In the genomic region with DNA sequence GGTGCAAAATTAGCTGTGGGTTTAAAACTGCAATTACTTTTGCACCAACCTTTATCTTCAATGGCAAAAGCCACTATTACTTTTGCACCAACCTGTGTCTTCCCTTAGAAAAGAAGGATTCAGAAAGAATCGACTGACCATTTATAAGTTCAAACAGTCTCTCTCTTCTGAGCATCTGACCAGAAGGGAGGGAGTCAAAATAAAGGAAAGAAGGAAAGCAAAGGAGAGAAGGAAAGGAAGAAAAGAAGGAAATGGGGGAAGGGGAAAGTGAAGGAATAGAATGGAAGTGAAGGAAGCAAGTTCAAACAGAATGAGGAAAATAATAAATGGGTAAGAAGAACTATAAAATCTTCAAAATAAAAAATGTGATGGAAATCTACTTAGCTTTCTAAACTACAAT, we compare ENCODE assay signal across 13 cellular contexts. TPM values are rescaled to one million over a fixed set of nuclear protein-coding genes. Genes with fewer than 3 reads are reported as not detected.
DNase-seq lines count a peak whose midpoint lies in the region; ATAC-seq and TF ChIP-seq lines count a peak whose summit lies in the region.
"Had no signal": no experiment of that assay in that cellular context is flagged by ENCODE, and none has a peak within 500 bp of the region (broad histone marks: within the 10 kb centered on the region; RNA-seq: fewer than 3 reads in every experiment).

No MANE protein-coding gene starts in this region.

- peak overlapping the region; percentile 16 for H3K27ac Mint-ChIP-seq in activated T-cell treated with anti-CD3 and anti-CD28 coated beads, Interleukin-2, amount 50 U/mL, for 24 hours
- H3K27ac Mint-ChIP-seq in CD4-positive, alpha-beta memory T cell: peak overlapping the region in 4 of 7 donors; percentile 43 to 82 (median 63)
- peak overlapping the region; percentile 8 for H3K27ac Mint-ChIP-seq in central memory CD8-positive, alpha-beta T cell (ENCODE audit: low read depth)
- H3K27ac Mint-ChIP-seq in naive thymus-derived CD4-positive, alpha-beta T cell: peak overlapping the region in 6 of 9 donors; percentile 14 to 64 (median 30)

- H3K4me3 Mint-ChIP-seq in activated T-cell treated with anti-CD3 and anti-CD28 coated beads, Interleukin-2, amount 50 U/mL, for 24 hours: no peak overlapping the region
- H3K4me3 Mint-ChIP-seq in CD4-positive, alpha-beta memory T cell: no peak overlapping the region
- no peak overlapping the region for H3K4me3 Mint-ChIP-seq in central memory CD8-positive, alpha-beta T cell
- no peak overlapping the region for H3K4me3 Mint-ChIP-seq in naive thymus-derived CD4-positive, alpha-beta T cell
- H3K4me3 Mint-ChIP-seq: H9 had no signal

- CTCF ChIA-PET in CD4-positive, alpha-beta memory T cell (lab: Charles Lee; ENCODE audit: partially characterized antibody): interaction anchor here (0.9 kb wide), 1 partner anchor 33 kb away, joined by 3 read pairs; no protein-coding TSS in a partner anchor
- CTCF ChIA-PET in naive thymus-derived CD4-positive, alpha-beta T cell (lab: Charles Lee): no interaction called here

- no peaks in the 10 kb centered on the region for H3K4me1 ChIP-seq in CD4-positive, alpha-beta memory T cell (ENCODE audit: insufficient read depth, low read length)
- H3K4me1 ChIP-seq in naive thymus-derived CD4-positive, alpha-beta T cell (ENCODE audit: control insufficient read depth in 2 of 2, insufficient read depth in 2 of 2, low read length in 2 of 2): no peaks in the 10 kb centered on the region
- no peaks in the 10 kb centered on the region for H3K4me1 ChIP-seq in osteoblast (ENCODE audit: insufficient read depth, low read length)
- H3K4me1 ChIP-seq: BLaER1 had no signal

- H4K20me1 ChIP-seq in osteoblast (ENCODE audit: insufficient read depth, low read length): no peaks in the 10 kb centered on the region

- intact Hi-C loops in CD4-positive, alpha-beta memory T cell (cut with micrococcal nuclease): no loop called here
- intact Hi-C loops in naive thymus-derived CD4-positive, alpha-beta T cell (cut with micrococcal nuclease): no loop called here

- peaks cover 49% of the 10 kb centered on the region for H3K36me3 ChIP-seq in CD4-positive, alpha-beta memory T cell (ENCODE audit: insufficient read depth, low read length)
- peaks cover 35 to 85% (median 35%) of the 10 kb centered on the region in 3 experiments for H3K36me3 ChIP-seq in naive thymus-derived CD4-positive, alpha-beta T cell (ENCODE audit: control insufficient read depth in 2 of 3, insufficient read depth in 3 of 3, low read length in 3 of 3)
- peaks cover 52% of the 10 kb centered on the region for H3K36me3 ChIP-seq in osteoblast (ENCODE audit: insufficient read depth, low read length)

- H3K27me3 ChIP-seq in CD4-positive, alpha-beta memory T cell (ENCODE audit: insufficient read depth, low read length): no peaks in the 10 kb centered on the region
- no peaks in the 10 kb centered on the region for H3K27me3 ChIP-seq in naive thymus-derived CD4-positive, alpha-beta T cell (ENCODE audit: control insufficient read depth in 2 of 2, insufficient read depth in 2 of 2, low read length in 2 of 2)
- H3K27me3 ChIP-seq in osteoblast (ENCODE audit: insufficient read depth, low read length): no peaks in the 10 kb centered on the region
- H3K27me3 ChIP-seq: BLaER1 had no signal

- H3K9me3 Mint-ChIP-seq in activated T-cell treated with anti-CD3 and anti-CD28 coated beads, Interleukin-2, amount 50 U/mL, for 24 hours: no peaks in the 10 kb centered on the region
- H3K9me3 Mint-ChIP-seq in CD4-positive, alpha-beta memory T cell: no peaks in the 10 kb centered on the region
- no peaks in the 10 kb centered on the region for H3K9me3 Mint-ChIP-seq in central memory CD8-positive, alpha-beta T cell
- H3K9me3 Mint-ChIP-seq in naive thymus-derived CD4-positive, alpha-beta T cell: no peaks in the 10 kb centered on the region
- H3K9me3 Mint-ChIP-seq: H9 had no signal

- no peak overlapping the region for H3K4me3 ChIP-seq in CD4-positive, alpha-beta memory T cell (ENCODE audit: low read length in 2 of 2)
- H3K4me3 ChIP-seq in naive thymus-derived CD4-positive, alpha-beta T cell (ENCODE audit: low read length): no peak overlapping the region
- no peak overlapping the region for H3K4me3 ChIP-seq in osteoblast (ENCODE audit: insufficient read depth, low read length)
- H3K4me3 ChIP-seq: BLaER1, GM12878 had no signal

- TF ChIP-seq CTCF in osteoblast (IDR thresholded peaks at IDR 0.05; ENCODE audit: extremely low read depth, low read depth, low read length): no peak

- no peak overlapping the region for H3K4me2 ChIP-seq in osteoblast (ENCODE audit: insufficient read depth, low read length)
- H3K4me2 ChIP-seq: BLaER1 had no signal

- no peak for DNase-seq in activated T-cell treated with anti-CD3 and anti-CD28 coated beads, Interleukin-2, amount 50 U/mL, for 24 hours
- no peak for DNase-seq in activated T-cell treated with anti-CD3 and anti-CD28 coated beads, Interleukin-2, amount 50 U/mL, for 1 hour
- DNase-seq in CD4-positive, alpha-beta memory T cell: no peak
- DNase-seq in central memory CD8-positive, alpha-beta T cell (ENCODE audit: low spot score in 2 of 2): no peak
- DNase-seq in naive thymus-derived CD4-positive, alpha-beta T cell: no peak
- DNase-seq in osteoblast (ENCODE audit: insufficient read length, low spot score, missing footprints) (no peak), SW480 (ENCODE audit: low spot score) (no peak)
- DNase-seq: 8988T, AML-193, GOT3, H9 had no signal

- peaks cover 6% of the 10 kb centered on the region for H3K79me2 ChIP-seq in osteoblast (ENCODE audit: insufficient read depth, low read length)

- H3K27me3 Mint-ChIP-seq in activated T-cell treated with anti-CD3 and anti-CD28 coated beads, Interleukin-2, amount 50 U/mL, for 24 hours: no peaks in the 10 kb centered on the region
- H3K27me3 Mint-ChIP-seq in CD4-positive, alpha-beta memory T cell: no peaks in the 10 kb centered on the region
- H3K27me3 Mint-ChIP-seq in central memory CD8-positive, alpha-beta T cell: no peaks in the 10 kb centered on the region
- no peaks in the 10 kb centered on the region for H3K27me3 Mint-ChIP-seq in naive thymus-derived CD4-positive, alpha-beta T cell

- H2AFZ ChIP-seq in osteoblast (ENCODE audit: low read length): no peak overlapping the region

- peaks cover 22% of the 10 kb centered on the region for H3K4me1 Mint-ChIP-seq in activated T-cell treated with anti-CD3 and anti-CD28 coated beads, Interleukin-2, amount 50 U/mL, for 24 hours (ENCODE audit: low read depth)
- H3K4me1 Mint-ChIP-seq in CD4-positive, alpha-beta memory T cell: peaks cover 11 to 14% (median 12%) of the 10 kb centered on the region in 4 donors
- peaks cover 50% of the 10 kb centered on the region for H3K4me1 Mint-ChIP-seq in central memory CD8-positive, alpha-beta T cell
- H3K4me1 Mint-ChIP-seq in naive thymus-derived CD4-positive, alpha-beta T cell: peaks cover 6 to 29% (median 16%) of the 10 kb centered on the region in 7 donors
- H3K4me1 Mint-ChIP-seq: H9 had no signal

- no peak for ATAC-seq in central memory CD8-positive, alpha-beta T cell (replicated peaks; ENCODE audit: extremely low read depth, poor library complexity, severe bottlenecking)
- no peak for ATAC-seq in naive thymus-derived CD4-positive, alpha-beta T cell
- ATAC-seq: GM12878 had no signal

- H3K9me3 ChIP-seq in CD4-positive, alpha-beta memory T cell (ENCODE audit: control insufficient read depth in 1 of 2, low read length in 2 of 2): no peaks in the 10 kb centered on the region
- H3K9me3 ChIP-seq in naive thymus-derived CD4-positive, alpha-beta T cell (ENCODE audit: control insufficient read depth in 2 of 3, low read length in 3 of 3): no peaks in the 10 kb centered on the region
- H3K9me3 ChIP-seq in osteoblast (ENCODE audit: low read depth, low read length): no peaks in the 10 kb centered on the region
- H3K9me3 ChIP-seq: BLaER1 had no signal

- POLR2A ChIA-PET in CD4-positive, alpha-beta memory T cell (lab: Charles Lee; ENCODE audit: partially characterized antibody): no interaction called here
- POLR2A ChIA-PET in naive thymus-derived CD4-positive, alpha-beta T cell (lab: Charles Lee): interaction anchor here (0.6 kb wide), 1 partner anchor 311 kb away, joined by 3 read pairs; no protein-coding TSS in a partner anchor

- peaks cover 79% of the 10 kb centered on the region for H3K36me3 Mint-ChIP-seq in activated T-cell treated with anti-CD3 and anti-CD28 coated beads, Interleukin-2, amount 50 U/mL, for 24 hours (ENCODE audit: low read depth)
- peaks cover 56 to 72% of the 10 kb centered on the region in 2 donors for H3K36me3 Mint-ChIP-seq in CD4-positive, alpha-beta memory T cell
- peaks cover 64% of the 10 kb centered on the region for H3K36me3 Mint-ChIP-seq in central memory CD8-positive, alpha-beta T cell (ENCODE audit: insufficient read depth)
- peaks cover 28 to 59% (median 35%) of the 10 kb centered on the region in 5 donors for H3K36me3 Mint-ChIP-seq in naive thymus-derived CD4-positive, alpha-beta T cell

- H3K27ac ChIP-seq in CD4-positive, alpha-beta memory T cell (ENCODE audit: low read depth, low read length): no peak overlapping the region
- H3K27ac ChIP-seq in naive thymus-derived CD4-positive, alpha-beta T cell (ENCODE audit: low read depth, low read length): no peak overlapping the region
- no peak overlapping the region for H3K27ac ChIP-seq in osteoblast (ENCODE audit: low read depth, low read length)
- H3K27ac ChIP-seq: BLaER1 had no signal

RNA-seq across cellular contexts. Expression of gene KDM5A, which starts 57.8 kb away (rescaled TPM):
- total RNA-seq in CD4-positive, alpha-beta memory T cell: 100 to 1,000 TPM; 126 to 134 TPM
- polyA plus RNA-seq in CD4-positive, alpha-beta memory T cell: 10 to 100 TPM; 40.7 to 69.8 TPM
- total RNA-seq in naive thymus-derived CD4-positive, alpha-beta T cell: 100 to 1,000 TPM; 110 to 138 (median 124) TPM
- 10 to 100 TPM; 55.7 to 74.1 TPM for polyA plus RNA-seq in naive thymus-derived CD4-positive, alpha-beta T cell
- total RNA-seq in osteoblast: 62.8 and 75.3 TPM in 2 replicates

Comparison
In these comparisons a context has a peak if more than half of its experiments do, and no peak if none do; other contexts are left out.
1. H3K27ac Mint-ChIP-seq: peak in every context shown above with its lines; median percentile 63 in CD4-positive, alpha-beta memory T cell; 30 in naive thymus-derived CD4-positive, alpha-beta T cell; 16 in activated T-cell treated with anti-CD3 and anti-CD28 coated beads, Interleukin-2, amount 50 U/mL, for 24 hours; 8 in central memory CD8-positive, alpha-beta T cell.